25 cellular contexts compared by ENCODE assay signal in the genomic region with DNA sequence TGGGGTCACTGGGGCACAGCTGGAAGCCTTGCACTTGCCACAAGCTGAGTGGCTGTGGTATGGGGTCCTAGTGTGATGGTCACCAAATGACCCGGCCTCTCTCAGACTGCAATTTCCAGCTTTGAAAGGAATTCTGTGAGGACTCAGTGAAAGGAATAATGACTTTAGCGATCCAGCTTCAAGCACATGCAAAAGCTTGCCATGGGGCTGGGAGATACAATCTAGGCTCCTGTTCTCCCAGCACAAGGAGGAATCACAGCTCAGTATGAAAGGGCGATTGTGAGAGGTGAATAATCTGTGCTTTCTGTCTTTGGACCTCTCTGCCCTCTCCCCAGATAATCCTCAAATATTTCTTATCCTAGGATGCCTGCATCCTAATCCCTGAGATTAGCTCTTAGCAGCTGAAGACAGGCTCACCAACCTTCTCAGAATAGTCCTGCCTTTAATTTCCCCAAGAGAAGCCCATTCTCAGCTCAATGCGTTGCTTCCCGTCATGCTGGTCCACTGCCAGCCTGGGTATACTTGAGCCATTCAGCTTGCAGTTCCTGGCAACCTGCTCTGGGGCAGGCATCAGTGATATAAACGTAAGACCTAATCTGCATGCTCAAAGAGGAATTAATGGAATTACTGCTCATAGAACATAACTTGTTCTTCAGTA. TPM values are rescaled to one million over a fixed set of nuclear protein-coding genes. Genes with fewer than 3 reads are reported as not detected.
DNase-seq lines count a peak whose midpoint lies in the region; ATAC-seq and TF ChIP-seq lines count a peak whose summit lies in the region.
"Had no signal": no experiment of that assay in that cellular context is flagged by ENCODE, and none has a peak within 500 bp of the region (broad histone marks: within the 10 kb centered on the region; RNA-seq: fewer than 3 reads in every experiment).

No MANE protein-coding gene starts in this region.

- H3K36me3 ChIP-seq in HEK293 (ENCODE audit: control insufficient read depth in 2 of 2, insufficient read depth in 1 of 2, low read length in 2 of 2), result no peaks in the 10 kb centered on the region
- H3K36me3 ChIP-seq: esophagus squamous epithelium, lower lobe of right lung, spleen had no signal

- ATAC-seq in sciatic nerve, result peak; percentile 31
- ATAC-seq: activated CD4-positive, alpha-beta T cell treated with anti-CD3 and anti-CD28 coated beads for 36 hours; CD8-positive, alpha-beta T cell; lower lobe of right lung had no signal

- intact Hi-C loops in sciatic nerve (cut with DNase I), result no loop called here

- no peaks in the 10 kb centered on the region; the same call in 1 of the 2 replicates for H3K9me3 ChIP-seq in HEK293 (ENCODE audit: control insufficient read depth, insufficient read depth, low read depth, low read length)
- H3K9me3 ChIP-seq: esophagus squamous epithelium, lower lobe of right lung, MG63, psoas muscle, spleen had no signal

- no peak overlapping the region for H3K4me3 ChIP-seq in HEK293 (ENCODE audit: low read depth, low read length)
- H3K4me3 ChIP-seq: esophagus squamous epithelium, lower lobe of right lung, MG63, psoas muscle, spleen had no signal

- DNase-seq in hippocampal formation (lab: John Stamatoyannopoulos, UW) (peak; percentile 71 to 80), sciatic nerve (ENCODE audit: low spot score) (no peak), NCI-H187 treated with DMSO at 0.1 percent for 48 hours (lab: John Stamatoyannopoulos, UW) (no peak), NCI-H1092 (lab: John Stamatoyannopoulos, UW) (no peak), NAMALWA (ENCODE audit: low spot score) (no peak)
- DNase-seq: activated CD4-positive, alpha-beta T cell treated with anti-CD3 and anti-CD28 coated beads for 36 hours; activated naive CD8-positive, alpha-beta T cell treated with anti-CD3 and anti-CD28 coated beads, Interleukin-2, amount 10 ng/mL, durations not matched to agents 7 days and 5 days; CD8-positive, alpha-beta T cell; DMS79; effector CD4-positive, alpha-beta T cell; esophagus squamous epithelium; HCEC 1CT; IMR-90; lower lobe of right lung; MG63; naive B cell; NCI-H187; NCI-H345; RPMI8226; spleen; stimulated activated CD8-positive, alpha-beta memory T cell treated with anti-CD3 and anti-CD28 coated beads, Interleukin-4, amount 100 ng/mL, for 48 hours had no signal

- CTCF ChIA-PET in HEK293 (lab: Yijun Ruan, JAX), result interaction anchor here (1.7 kb wide), 1 partner anchor 251 kb away, joined by 6 read pairs; no protein-coding TSS in a partner anchor

- no peak for TF ChIP-seq CTCF in HEK293 (tag by site-specific recombination; IDR thresholded peaks at IDR 0.05)

- H3K4me1 ChIP-seq in HEK293 (ENCODE audit: control insufficient read depth, insufficient read depth, low read length), result no peaks in the 10 kb centered on the region

- H3K27ac ChIP-seq in HEK293 (ENCODE audit: extremely low read depth, low read depth, low read length), result no peak overlapping the region
- H3K27ac ChIP-seq in angular gyrus (ENCODE audit: low read depth, low read length), result peak overlapping the region; percentile 87
- H3K27ac ChIP-seq: HL-60, lower lobe of right lung, psoas muscle, spleen had no signal

- POLR2A ChIA-PET in HEK293 (lab: Yijun Ruan, JAX), result no interaction called here

TF ChIP-seq in HEK293, 187 proteins besides CTCF, POLR2A, EP300 and RAD21:
- TF ChIP-seq ZSCAN30 (tag by site-specific recombination; IDR thresholded peaks at IDR 0.05) (0 out of 2 replicates have a peak, but pooled peaks have one; percentile 47), ZNF140 (tag by site-specific recombination; IDR thresholded peaks at IDR 0.05) (no peak)

RNA-seq across cellular contexts. Expression of a gene that starts 15.0 kb away (rescaled TPM):
- 14.0 TPM for total RNA-seq in sciatic nerve

RNA-seq across cellular contexts. Expression of a gene that starts 26.1 kb away (rescaled TPM):
- 35.3 TPM for total RNA-seq in sciatic nerve

Comparison
In these comparisons a context has a peak if more than half of its experiments do, and no peak if none do; other contexts are left out.
1. DNase-seq: peak in hippocampal formation (2 of 2); none in sciatic nerve (single experiment), NCI-H187 treated with DMSO at 0.1 percent for 48 hours (single experiment), NCI-H1092 (single experiment) and NAMALWA (single experiment).